In the genomic region with DNA sequence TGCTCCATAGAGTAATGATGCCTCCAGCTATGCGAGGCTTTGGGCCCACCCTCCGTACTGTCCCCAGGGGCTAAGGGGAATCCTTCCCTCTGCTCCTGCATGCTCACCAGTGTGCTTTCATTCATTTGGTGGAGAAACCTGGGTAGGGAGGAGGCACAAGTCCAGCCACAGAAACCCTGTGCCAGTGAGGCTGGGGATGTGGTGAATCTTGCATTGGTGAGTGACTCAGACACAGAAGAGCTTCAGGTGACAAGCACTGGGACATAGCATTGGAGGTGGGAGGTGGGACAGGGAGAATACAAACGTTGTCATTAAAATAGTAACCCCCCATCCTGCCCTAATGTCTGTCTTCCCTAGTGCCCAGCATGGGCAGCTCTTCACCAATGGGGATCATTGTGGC, we compare ENCODE assay signal across 17 cellular contexts. TPM values are rescaled to one million over a fixed set of nuclear protein-coding genes. Genes with fewer than 3 reads are reported as not detected.
DNase-seq lines count a peak whose midpoint lies in the region; ATAC-seq and TF ChIP-seq lines count a peak whose summit lies in the region.
"Had no signal": no experiment of that assay in that cellular context is flagged by ENCODE, and none has a peak within 500 bp of the region (broad histone marks: within the 10 kb centered on the region; RNA-seq: fewer than 3 reads in every experiment).

No MANE protein-coding gene starts in this region.

- DNase-seq in activated CD4-positive, alpha-beta T cell treated with anti-CD3 and anti-CD28 coated beads for 36 hours = no peak
- no peak for DNase-seq in activated CD4-positive, alpha-beta T cell treated with anti-CD3 and anti-CD28 coated beads, Interleukin-2, amount 50 U/mL, for 1 hour
- DNase-seq in activated naive CD8-positive, alpha-beta T cell treated with anti-CD3 and anti-CD28 coated beads, Interleukin-2, amount 10 ng/mL, durations not matched to agents 7 days and 5 days = no peak
- DNase-seq in activated naive CD8-positive, alpha-beta T cell treated with anti-CD3 and anti-CD28 coated beads for 36 hours = no peak
- no peak for DNase-seq in upper lobe of right lung
- DNase-seq in heart left ventricle = no peak
- DNase-seq: CD4-positive, CD25-positive, alpha-beta regulatory T cell; DMS53; GF-D8; HCEC 1CT; HFFc6 had no signal

- no peak overlapping the region for H3K27ac Mint-ChIP-seq in activated CD4-positive, alpha-beta T cell treated with anti-CD3 and anti-CD28 coated beads for 36 hours
- no peak overlapping the region for H3K27ac Mint-ChIP-seq in activated naive CD8-positive, alpha-beta T cell treated with anti-CD3 and anti-CD28 coated beads, Interleukin-2, amount 10 ng/mL, durations not matched to agents 7 days and 5 days
- no peak overlapping the region for H3K27ac Mint-ChIP-seq in activated naive CD8-positive, alpha-beta T cell treated with anti-CD3 and anti-CD28 coated beads for 36 hours
- peak overlapping the region; percentile 71 for H3K27ac Mint-ChIP-seq in dendritic cell treated with granulocyte-macrophage colony-stimulating factor and Interleukin-4, amounts not matched to agents 40 ng/mL and 50 ng/mL, for 4 days
- H3K27ac Mint-ChIP-seq: CD4-positive, CD25-positive, alpha-beta regulatory T cell; HFFc6 had no signal

- H3K9me3 ChIP-seq in upper lobe of right lung (no peaks in the 10 kb centered on the region), heart left ventricle (no peaks in the 10 kb centered on the region)
- H3K9me3 ChIP-seq: BLaER1 treated with 17β-estradiol and CSF1 and Interleukin-3, amounts not matched to agents 10 nM and 100 nM had no signal

- TF ChIP-seq CTCF in upper lobe of right lung (IDR thresholded peaks at IDR 0.05) = no peak
- no peak for TF ChIP-seq CTCF in heart left ventricle (IDR thresholded peaks at IDR 0.05)

- H3K9me3 Mint-ChIP-seq in activated CD4-positive, alpha-beta T cell treated with anti-CD3 and anti-CD28 coated beads for 36 hours (ENCODE audit: low read depth) = no peaks in the 10 kb centered on the region
- H3K9me3 Mint-ChIP-seq in activated naive CD8-positive, alpha-beta T cell treated with anti-CD3 and anti-CD28 coated beads, Interleukin-2, amount 10 ng/mL, durations not matched to agents 7 days and 5 days = no peaks in the 10 kb centered on the region
- no peaks in the 10 kb centered on the region for H3K9me3 Mint-ChIP-seq in activated naive CD8-positive, alpha-beta T cell treated with anti-CD3 and anti-CD28 coated beads for 36 hours
- no peaks in the 10 kb centered on the region for H3K9me3 Mint-ChIP-seq in dendritic cell treated with granulocyte-macrophage colony-stimulating factor and Interleukin-4, amounts not matched to agents 40 ng/mL and 50 ng/mL, for 4 days
- H3K9me3 Mint-ChIP-seq: CD4-positive, CD25-positive, alpha-beta regulatory T cell; HFFc6 had no signal

- peaks cover 24% of the 10 kb centered on the region for H3K4me1 ChIP-seq in upper lobe of right lung
- peaks cover 0 to 50% (median 0%) of the 10 kb centered on the region in 12 donors for H3K4me1 ChIP-seq in heart left ventricle

- H3K27me3 ChIP-seq in upper lobe of right lung = no peaks in the 10 kb centered on the region
- H3K27me3 ChIP-seq in heart left ventricle = peaks cover 0 to 15% (median 0%) of the 10 kb centered on the region in 9 donors
- H3K27me3 ChIP-seq: BLaER1 treated with 17β-estradiol and CSF1 and Interleukin-3, amounts not matched to agents 10 nM and 100 nM had no signal

- H3K36me3 ChIP-seq in upper lobe of right lung = no peaks in the 10 kb centered on the region
- peaks cover 0 to 32% (median 0%) of the 10 kb centered on the region in 9 donors for H3K36me3 ChIP-seq in heart left ventricle

- H3K4me3 ChIP-seq in upper lobe of right lung = no peak overlapping the region
- H3K4me3 ChIP-seq in heart left ventricle = no peak overlapping the region

- intact Hi-C loops in activated CD4-positive, alpha-beta T cell treated with anti-CD3 and anti-CD28 coated beads for 36 hours (cut with DNase I, micrococcal nuclease) = no loop called here
- intact Hi-C loops in dendritic cell treated with granulocyte-macrophage colony-stimulating factor and Interleukin-4, amounts not matched to agents 40 ng/mL and 50 ng/mL, for 4 days (cut with micrococcal nuclease) = no loop called here
- intact Hi-C loops in upper lobe of right lung (cut with DNase I) (no loop called here), heart left ventricle (cut with DNase I) (no loop called here)

- H3K4me3 Mint-ChIP-seq in activated CD4-positive, alpha-beta T cell treated with anti-CD3 and anti-CD28 coated beads for 36 hours = no peak overlapping the region
- H3K4me3 Mint-ChIP-seq in activated naive CD8-positive, alpha-beta T cell treated with anti-CD3 and anti-CD28 coated beads, Interleukin-2, amount 10 ng/mL, durations not matched to agents 7 days and 5 days = no peak overlapping the region
- H3K4me3 Mint-ChIP-seq in activated naive CD8-positive, alpha-beta T cell treated with anti-CD3 and anti-CD28 coated beads for 36 hours = no peak overlapping the region
- H3K4me3 Mint-ChIP-seq in dendritic cell treated with granulocyte-macrophage colony-stimulating factor and Interleukin-4, amounts not matched to agents 40 ng/mL and 50 ng/mL, for 4 days = no peak overlapping the region
- H3K4me3 Mint-ChIP-seq: CD4-positive, CD25-positive, alpha-beta regulatory T cell; HFFc6 had no signal

- peaks cover 8% of the 10 kb centered on the region for H3K4me1 Mint-ChIP-seq in activated CD4-positive, alpha-beta T cell treated with anti-CD3 and anti-CD28 coated beads for 36 hours
- H3K4me1 Mint-ChIP-seq in activated naive CD8-positive, alpha-beta T cell treated with anti-CD3 and anti-CD28 coated beads, Interleukin-2, amount 10 ng/mL, durations not matched to agents 7 days and 5 days = peaks cover 19% of the 10 kb centered on the region
- H3K4me1 Mint-ChIP-seq in activated naive CD8-positive, alpha-beta T cell treated with anti-CD3 and anti-CD28 coated beads for 36 hours = peaks cover 6% of the 10 kb centered on the region
- H3K4me1 Mint-ChIP-seq in dendritic cell treated with granulocyte-macrophage colony-stimulating factor and Interleukin-4, amounts not matched to agents 40 ng/mL and 50 ng/mL, for 4 days (ENCODE audit: low read depth) = peaks cover 75% of the 10 kb centered on the region

- CTCF ChIA-PET in activated CD4-positive, alpha-beta T cell treated with anti-CD3 and anti-CD28 coated beads for 36 hours (lab: Charles Lee) = no interaction called here

- POLR2A ChIA-PET in activated CD4-positive, alpha-beta T cell treated with anti-CD3 and anti-CD28 coated beads for 36 hours (lab: Charles Lee) = no interaction called here
- POLR2A ChIA-PET in activated naive CD8-positive, alpha-beta T cell treated with anti-CD3 and anti-CD28 coated beads, Interleukin-2, amount 10 ng/mL, durations not matched to agents 7 days and 5 days (lab: Charles Lee) = no interaction called here

- no peaks in the 10 kb centered on the region for H3K36me3 Mint-ChIP-seq in activated CD4-positive, alpha-beta T cell treated with anti-CD3 and anti-CD28 coated beads for 36 hours (ENCODE audit: low read depth)
- no peaks in the 10 kb centered on the region for H3K36me3 Mint-ChIP-seq in activated naive CD8-positive, alpha-beta T cell treated with anti-CD3 and anti-CD28 coated beads, Interleukin-2, amount 10 ng/mL, durations not matched to agents 7 days and 5 days
- H3K36me3 Mint-ChIP-seq in activated naive CD8-positive, alpha-beta T cell treated with anti-CD3 and anti-CD28 coated beads for 36 hours = no peaks in the 10 kb centered on the region
- H3K36me3 Mint-ChIP-seq in dendritic cell treated with granulocyte-macrophage colony-stimulating factor and Interleukin-4, amounts not matched to agents 40 ng/mL and 50 ng/mL, for 4 days (ENCODE audit: low read depth) = peaks cover 82% of the 10 kb centered on the region
- H3K36me3 Mint-ChIP-seq: CD4-positive, CD25-positive, alpha-beta regulatory T cell had no signal

- no peak for TF ChIP-seq POLR2A in heart left ventricle (IDR thresholded peaks at IDR 0.05)

- peak; percentile 44 for ATAC-seq in activated CD4-positive, alpha-beta T cell treated with anti-CD3 and anti-CD28 coated beads for 36 hours
- ATAC-seq in activated naive CD8-positive, alpha-beta T cell treated with anti-CD3 and anti-CD28 coated beads, Interleukin-2, amount 10 ng/mL, durations not matched to agents 7 days and 5 days (ENCODE audit: low read depth) = peak; percentile 39
- ATAC-seq in upper lobe of right lung = no peak
- ATAC-seq in heart left ventricle = no peak
- ATAC-seq in SK-N-SH treated with all-trans-retinoic acid at 6 μM for 48 hours = no peak

- peaks cover 17% of the 10 kb centered on the region for H3K27me3 Mint-ChIP-seq in activated CD4-positive, alpha-beta T cell treated with anti-CD3 and anti-CD28 coated beads for 36 hours
- H3K27me3 Mint-ChIP-seq in activated naive CD8-positive, alpha-beta T cell treated with anti-CD3 and anti-CD28 coated beads, Interleukin-2, amount 10 ng/mL, durations not matched to agents 7 days and 5 days = peaks cover 9% of the 10 kb centered on the region
- H3K27me3 Mint-ChIP-seq in activated naive CD8-positive, alpha-beta T cell treated with anti-CD3 and anti-CD28 coated beads for 36 hours = peaks cover 26% of the 10 kb centered on the region
- no peaks in the 10 kb centered on the region for H3K27me3 Mint-ChIP-seq in dendritic cell treated with granulocyte-macrophage colony-stimulating factor and Interleukin-4, amounts not matched to agents 40 ng/mL and 50 ng/mL, for 4 days

- 71 to 81% (median 79%) methylated on average over 3 of the region's 3 CpGs for WGBS in heart left ventricle, 4 donors

- H3K27ac ChIP-seq in upper lobe of right lung (peak overlapping the region; percentile 24), heart left ventricle (no peak overlapping the region)
- H3K27ac ChIP-seq: 22Rv1; BLaER1 treated with 17β-estradiol and CSF1 and Interleukin-3, amounts not matched to agents 10 nM and 100 nM had no signal

RNA-seq across cellular contexts. Expression of a gene that starts 5.2 kb away (rescaled TPM):
- not detected for total RNA-seq in activated CD4-positive, alpha-beta T cell treated with anti-CD3 and anti-CD28 coated beads for 36 hours
- 1 to 10 TPM; 1.3 to 2.4 TPM for total RNA-seq in activated naive CD8-positive, alpha-beta T cell treated with anti-CD3 and anti-CD28 coated beads, Interleukin-2, amount 10 ng/mL, durations not matched to agents 7 days and 5 days
- not detected for total RNA-seq in activated naive CD8-positive, alpha-beta T cell treated with anti-CD3 and anti-CD28 coated beads for 36 hours
- 140 TPM for total RNA-seq in upper lobe of right lung
- 100 to 1,000 TPM in 1 of 9 donors, 10 to 100 TPM in 7, 1 to 10 TPM in 1; 9.7 to 131 (median 11.7) TPM for total RNA-seq in heart left ventricle
- 10 to 100 TPM in 1 of 2 donors, 1 to 10 TPM in 1; 5.2 to 11.4 TPM for polyA plus RNA-seq in heart left ventricle
- total RNA-seq: A673; CD4-positive, CD25-positive, alpha-beta regulatory T cell had no signal

RNA-seq across cellular contexts. Expression of a gene that starts 13.9 kb away (rescaled TPM):
- under 1 TPM; 0.11 to 0.14 TPM for total RNA-seq in activated CD4-positive, alpha-beta T cell treated with anti-CD3 and anti-CD28 coated beads for 36 hours
- 1 to 10 TPM; 1.2 to 1.4 TPM for total RNA-seq in activated naive CD8-positive, alpha-beta T cell treated with anti-CD3 and anti-CD28 coated beads, Interleukin-2, amount 10 ng/mL, durations not matched to agents 7 days and 5 days
- under 1 TPM; 0.33 to 0.34 TPM for total RNA-seq in activated naive CD8-positive, alpha-beta T cell treated with anti-CD3 and anti-CD28 coated beads for 36 hours
- total RNA-seq in upper lobe of right lung (10.9 TPM), heart left ventricle (1 to 10 TPM in 3 of 9 donors, under 1 TPM in 6; 0.27 to 5.9 (median 0.93) TPM)
- polyA plus RNA-seq in heart left ventricle = 1 to 10 TPM in 1 of 2 donors, under 1 TPM in 1; 0.65 to 1.3 TPM
- total RNA-seq: CD4-positive, CD25-positive, alpha-beta regulatory T cell had no signal
- polyA plus RNA-seq: CD4-positive, CD25-positive, alpha-beta regulatory T cell had no signal

RNA-seq across cellular contexts. Expression of a gene that starts 39.1 kb away (rescaled TPM):
- total RNA-seq in activated CD4-positive, alpha-beta T cell treated with anti-CD3 and anti-CD28 coated beads for 36 hours = not detected
- 1 to 10 TPM; 1.9 to 2.3 TPM for total RNA-seq in activated naive CD8-positive, alpha-beta T cell treated with anti-CD3 and anti-CD28 coated beads, Interleukin-2, amount 10 ng/mL, durations not matched to agents 7 days and 5 days
- not detected for total RNA-seq in activated naive CD8-positive, alpha-beta T cell treated with anti-CD3 and anti-CD28 coated beads for 36 hours
- 112 TPM for total RNA-seq in upper lobe of right lung
- 100 to 1,000 TPM in 1 of 9 donors, 10 to 100 TPM in 3, 1 to 10 TPM in 5; 1.8 to 204 (median 9.2) TPM for total RNA-seq in heart left ventricle
- 1 to 10 TPM; 3.2 to 9.9 TPM for polyA plus RNA-seq in heart left ventricle
- total RNA-seq: A673; CD4-positive, CD25-positive, alpha-beta regulatory T cell; H4; HFFc6 had no signal

Comparison
In these comparisons a context has a peak if more than half of its experiments do, and no peak if none do; other contexts are left out.
1. ATAC-seq: peak in activated CD4-positive, alpha-beta T cell treated with anti-CD3 and anti-CD28 coated beads for 36 hours (single experiment) and activated naive CD8-positive, alpha-beta T cell treated with anti-CD3 and anti-CD28 coated beads, Interleukin-2, amount 10 ng/mL, durations not matched to agents 7 days and 5 days (single experiment); none in upper lobe of right lung (single experiment), heart left ventricle (0 of 4) and SK-N-SH treated with all-trans-retinoic acid at 6 μM for 48 hours (single experiment).